In genomic region chr2:120936476-120937334, GRCh38 we compare ENCODE assay signal across 18 cellular contexts.
DNase-seq lines count a peak whose midpoint lies in the region; ATAC-seq and TF ChIP-seq lines count a peak whose summit lies in the region.
"Had no signal": no experiment of that assay in that cellular context is flagged by ENCODE, and none has a peak within 500 bp of the region (broad histone marks: within the 10 kb centered on the region; RNA-seq: fewer than 3 reads in every experiment).

No MANE protein-coding gene starts in this region.

- H2BK120ac ChIP-seq in mesendoderm (ENCODE audit: low read depth, low read length), result no peak overlapping the region

- no peak overlapping the region for H3K23ac ChIP-seq in mesendoderm (ENCODE audit: low read length)

- H3K9me3 ChIP-seq in SK-N-SH, result no peaks in the 10 kb centered on the region
- H3K9me3 ChIP-seq: mucosa of descending colon, stomach had no signal

- no peak overlapping the region for H2BK15ac ChIP-seq in mesendoderm (replicated peaks; ENCODE audit: low read depth)

- H3K27me3 Mint-ChIP-seq in type B pancreatic cell, result peaks cover 13% of the 10 kb centered on the region

- POLR2A ChIA-PET in SK-N-SH (lab: Yijun Ruan, JAX), result interaction anchor here (0.7 kb wide), 1 partner anchor 16 kb away, joined by 4 read pairs; no protein-coding TSS in a partner anchor

- H3K4me2 ChIP-seq in SK-N-SH (peak overlapping the region; percentile 78), mesendoderm (ENCODE audit: low read length) (no peak overlapping the region)

- no peak overlapping the region for H3K4ac ChIP-seq in mesendoderm (ENCODE audit: low read depth, low read length)

- H2AK5ac ChIP-seq in mesendoderm (ENCODE audit: low read length), result no peak overlapping the region

- H3K4me1 ChIP-seq in SK-N-SH (ENCODE audit: control insufficient read depth in 1 of 2, insufficient read depth in 2 of 2, low read depth in 1 of 2, low read length in 1 of 2) (peaks cover 68 to 72% of the 10 kb centered on the region in 2 experiments), mesendoderm (ENCODE audit: control insufficient read depth, low read depth, low read length) (peaks cover 22% of the 10 kb centered on the region)
- H3K4me1 ChIP-seq: parathyroid adenoma had no signal

- CTCF ChIA-PET in SK-N-SH (lab: Yijun Ruan, JAX), result interaction anchor here (0.8 to 1.6 kb wide), 4 partner anchors 22 to 241 kb away, joined by 3 to 4 read pairs (median 4); no protein-coding TSS in a partner anchor

- peaks cover 7% of the 10 kb centered on the region for H3K79me1 ChIP-seq in mesendoderm (ENCODE audit: low read length)

- in situ Hi-C loops in brain microvascular endothelial cell (cut with HindIII; ENCODE audit: low pct_ligation_motif_present, low sequenced_read_pairs) (no loop called here), GM13976 (cut with MboI; ENCODE audit: low sequenced_read_pairs, unreplicated experiment) (no loop called here)

- H2AFZ ChIP-seq in SK-N-SH (ENCODE audit: low read depth), result no peak overlapping the region
- H2AFZ ChIP-seq: parathyroid adenoma had no signal

- peaks cover 38% of the 10 kb centered on the region; the same call in 1 of the 2 replicates for H3K79me2 ChIP-seq in SK-N-SH (ENCODE audit: insufficient read depth)
- no peaks in the 10 kb centered on the region for H3K79me2 ChIP-seq in mesendoderm (ENCODE audit: control insufficient read depth, insufficient read depth, low read length)
- H3K79me2 ChIP-seq: parathyroid adenoma had no signal

- no peaks in the 10 kb centered on the region for H3K9me2 ChIP-seq in SK-N-SH

- ATAC-seq in SK-N-SH treated with all-trans-retinoic acid at 6 μM for 48 hours, result no peak
- ATAC-seq in GM18870 (IDR thresholded peaks at IDR 0.05; ENCODE audit: unreplicated experiment), result no peak
- ATAC-seq: CD8-positive, alpha-beta T cell; mucosa of descending colon had no signal

- no peaks in the 10 kb centered on the region for H3K36me3 ChIP-seq in SK-N-SH (replicated peaks in 1 of 2; ENCODE audit: control insufficient read depth in 1 of 2, insufficient read depth in 2 of 2, low read length in 1 of 2)
- no peaks in the 10 kb centered on the region for H3K36me3 ChIP-seq in brain microvascular endothelial cell (replicated peaks)
- H3K36me3 ChIP-seq in mesendoderm (ENCODE audit: control insufficient read depth, insufficient read depth, low read length), result no peaks in the 10 kb centered on the region
- H3K36me3 ChIP-seq: stomach had no signal

- peak overlapping the region; percentile 24 for H3K4me3 Mint-ChIP-seq in type B pancreatic cell
- H3K4me3 Mint-ChIP-seq: CD8-positive, alpha-beta T cell; immature natural killer cell had no signal

- H4K5ac ChIP-seq in mesendoderm (ENCODE audit: low read length), result no peak overlapping the region

- H3K18ac ChIP-seq in mesendoderm (ENCODE audit: low read length), result no peak overlapping the region

- no peaks in the 10 kb centered on the region for H4K20me1 ChIP-seq in SK-N-SH (ENCODE audit: insufficient read depth)

- peaks cover 9% of the 10 kb centered on the region for H3K36me3 Mint-ChIP-seq in type B pancreatic cell
- H3K36me3 Mint-ChIP-seq: CD8-positive, alpha-beta T cell; immature natural killer cell had no signal

- H3K9ac ChIP-seq in SK-N-SH (peak overlapping the region; percentile 73), mesendoderm (ENCODE audit: low read length) (no peak overlapping the region)
- H3K9ac ChIP-seq: parathyroid adenoma had no signal

- peak overlapping the region; percentile 95 to 96 for H3K27ac ChIP-seq in SK-N-SH (ENCODE audit: low read depth in 2 of 2, low read length in 1 of 2)
- peak overlapping the region; percentile 89 for H3K27ac ChIP-seq in brain microvascular endothelial cell
- no peak overlapping the region for H3K27ac ChIP-seq in mesendoderm (ENCODE audit: low read depth, low read length)
- H3K27ac ChIP-seq: 22Rv1, HL-60, parathyroid adenoma had no signal

- H3K9me3 Mint-ChIP-seq in type B pancreatic cell, result no peaks in the 10 kb centered on the region
- H3K9me3 Mint-ChIP-seq: CD8-positive, alpha-beta T cell; immature natural killer cell had no signal

- H4K8ac ChIP-seq in mesendoderm (ENCODE audit: low read depth, low read length), result no peak overlapping the region

- no peak for TF ChIP-seq CTCF in SK-N-SH (IDR thresholded peaks at IDR 0.05)
- peak; percentile 24 for TF ChIP-seq CTCF in brain microvascular endothelial cell (IDR thresholded peaks at IDR 0.05; ENCODE audit: low read depth, low read length, missing control alignments)
- TF ChIP-seq CTCF in type B pancreatic cell (conservative IDR thresholded peaks at IDR 0.05), result no peak
- no peak for TF ChIP-seq CTCF in GM13976 (IDR thresholded peaks at IDR 0.05; ENCODE audit: borderline replicate concordance, control extremely low read depth, extremely low read depth, insufficient read depth, missing control alignments)

- no peak for DNase-seq in SK-N-SH
- DNase-seq in brain microvascular endothelial cell, result peak; percentile 60
- DNase-seq in mesendoderm, result no peak
- no peak for DNase-seq in type B pancreatic cell (ENCODE audit: extremely low spot score, unreplicated experiment)
- no peak for DNase-seq in GM13976 (ENCODE audit: low spot score)
- no peak for DNase-seq in T1000 (lab: John Stamatoyannopoulos, UW)
- DNase-seq: activated CD4-positive, CD25-positive, alpha-beta regulatory T cell; CD8-positive, alpha-beta T cell; immature natural killer cell; NCI-H1694; NCI-H446 treated with DMSO at 0.1 percent for 48 hours; stomach had no signal

- peak overlapping the region; percentile 19 for H3K56ac ChIP-seq in mesendoderm (ENCODE audit: low read length)

- no peak overlapping the region for H2BK5ac ChIP-seq in mesendoderm (ENCODE audit: low read length)

- peaks cover 50% of the 10 kb centered on the region for H3F3A ChIP-seq in SK-N-SH (replicated peaks; ENCODE audit: insufficient read depth)

- H3K27me3 ChIP-seq in SK-N-SH (ENCODE audit: insufficient read depth) (no peaks in the 10 kb centered on the region), brain microvascular endothelial cell (replicated peaks) (no peaks in the 10 kb centered on the region), mesendoderm (ENCODE audit: insufficient read depth, low read length, poor library complexity) (no peaks in the 10 kb centered on the region)
- H3K27me3 ChIP-seq: stomach had no signal

- no peak for TF ChIP-seq RAD21 in SK-N-SH (IDR thresholded peaks at IDR 0.05; ENCODE audit: low read length)

- no peak overlapping the region for H3K4me3 ChIP-seq in SK-N-SH (ENCODE audit: low read depth in 2 of 2, low read length in 1 of 2)
- no peak overlapping the region for H3K4me3 ChIP-seq in brain microvascular endothelial cell (ENCODE audit: low read depth, low read length)
- no peak overlapping the region for H3K4me3 ChIP-seq in mesendoderm (ENCODE audit: low read length)
- H3K4me3 ChIP-seq: mucosa of descending colon, stomach had no signal

- WGBS in SK-N-SH (ENCODE audit: low lambda C conversion rate), result 80% methylated on average over 9 of the region's 10 CpGs
- no CpG with 5 or more reads among the region's 10 CpGs for WGBS in mesendoderm (ENCODE audit: extremely low coverage, insufficient coverage, low lambda C conversion rate)

- H3K27ac Mint-ChIP-seq in type B pancreatic cell, result no peak overlapping the region
- H3K27ac Mint-ChIP-seq: CD8-positive, alpha-beta T cell; immature natural killer cell had no signal

- peak in 1 of 2 experiments; percentile 26; a peak in 1 of 4 replicates for TF ChIP-seq EP300 in SK-N-SH (IDR thresholded peaks at IDR 0.05; ENCODE audit: borderline replicate concordance in 1 of 2, low read depth in 1 of 2, low read length in 1 of 2)

- peaks cover 72% of the 10 kb centered on the region for H3K4me1 Mint-ChIP-seq in type B pancreatic cell (ENCODE audit: unreplicated experiment)
- H3K4me1 Mint-ChIP-seq: immature natural killer cell had no signal

TF ChIP-seq in SK-N-SH, 30 proteins besides CTCF, POLR2A, EP300 and RAD21:
- TF ChIP-seq GABPA (IDR thresholded peaks at IDR 0.05; ENCODE audit: low read depth), result no peak
- no peak for TF ChIP-seq GATA2 (CRISPR knock-in tag; IDR thresholded peaks at IDR 0.05)
- no peak for TF ChIP-seq CHD2 (IDR thresholded peaks at IDR 0.05; ENCODE audit: low read length, partially characterized antibody)
- TF ChIP-seq SIN3A (IDR thresholded peaks at IDR 0.05; ENCODE audit: borderline replicate concordance, low read depth, low read length), result no peak
- no peak for TF ChIP-seq RFX5 (IDR thresholded peaks at IDR 0.05; ENCODE audit: low read length)
- TF ChIP-seq FOXJ3 (CRISPR knock-in tag; IDR thresholded peaks at IDR 0.05), result no peak
- TF ChIP-seq NRF1 (IDR thresholded peaks at IDR 0.05; ENCODE audit: low read depth, low read length), result no peak
- TF ChIP-seq TCF12 (IDR thresholded peaks at IDR 0.05), result no peak
- no peak for TF ChIP-seq TAF1 (IDR thresholded peaks at IDR 0.05; ENCODE audit: borderline replicate concordance, low read depth, low read length)
- no peak for TF ChIP-seq RXRA (IDR thresholded peaks at IDR 0.05; ENCODE audit: borderline replicate concordance, low read depth)
TF ChIP-seq in SK-N-SH: peak in this region for 0.

TF ChIP-seq in SK-N-SH treated with all-trans-retinoic acid at 6 μM for 48 hours, 23 proteins besides CTCF, POLR2A, EP300 and RAD21:
- TF ChIP-seq CSDC2 (CRISPR knock-in tag; IDR thresholded peaks at IDR 0.05), result no peak
- TF ChIP-seq ZFP30 (CRISPR knock-in tag; IDR thresholded peaks at IDR 0.05), result no peak
- TF ChIP-seq ZFP3 (CRISPR knock-in tag; IDR thresholded peaks at IDR 0.05), result no peak
- no peak for TF ChIP-seq ZC3H10 (CRISPR knock-in tag; IDR thresholded peaks at IDR 0.05)
- no peak for TF ChIP-seq BACH2 (CRISPR knock-in tag; IDR thresholded peaks at IDR 0.05; ENCODE audit: borderline replicate concordance)
- TF ChIP-seq CREB5 (CRISPR knock-in tag; IDR thresholded peaks at IDR 0.05; ENCODE audit: low read depth), result no peak
- TF ChIP-seq RARB (CRISPR knock-in tag; IDR thresholded peaks at IDR 0.05), result no peak
- TF ChIP-seq ZNF8 (CRISPR knock-in tag; IDR thresholded peaks at IDR 0.05), result no peak
- TF ChIP-seq ZNF70 (CRISPR knock-in tag; IDR thresholded peaks at IDR 0.05), result no peak
- TF ChIP-seq GLIS3 (CRISPR knock-in tag; IDR thresholded peaks at IDR 0.05), result no peak
- no peak for TF ChIP-seq SNAI2 (CRISPR knock-in tag; IDR thresholded peaks at IDR 0.05)
- no peak for TF ChIP-seq ARNTL (CRISPR knock-in tag; IDR thresholded peaks at IDR 0.05; ENCODE audit: borderline replicate concordance, low read depth)
